ENCODE assay signal across 1 cellular context in the genomic region with DNA sequence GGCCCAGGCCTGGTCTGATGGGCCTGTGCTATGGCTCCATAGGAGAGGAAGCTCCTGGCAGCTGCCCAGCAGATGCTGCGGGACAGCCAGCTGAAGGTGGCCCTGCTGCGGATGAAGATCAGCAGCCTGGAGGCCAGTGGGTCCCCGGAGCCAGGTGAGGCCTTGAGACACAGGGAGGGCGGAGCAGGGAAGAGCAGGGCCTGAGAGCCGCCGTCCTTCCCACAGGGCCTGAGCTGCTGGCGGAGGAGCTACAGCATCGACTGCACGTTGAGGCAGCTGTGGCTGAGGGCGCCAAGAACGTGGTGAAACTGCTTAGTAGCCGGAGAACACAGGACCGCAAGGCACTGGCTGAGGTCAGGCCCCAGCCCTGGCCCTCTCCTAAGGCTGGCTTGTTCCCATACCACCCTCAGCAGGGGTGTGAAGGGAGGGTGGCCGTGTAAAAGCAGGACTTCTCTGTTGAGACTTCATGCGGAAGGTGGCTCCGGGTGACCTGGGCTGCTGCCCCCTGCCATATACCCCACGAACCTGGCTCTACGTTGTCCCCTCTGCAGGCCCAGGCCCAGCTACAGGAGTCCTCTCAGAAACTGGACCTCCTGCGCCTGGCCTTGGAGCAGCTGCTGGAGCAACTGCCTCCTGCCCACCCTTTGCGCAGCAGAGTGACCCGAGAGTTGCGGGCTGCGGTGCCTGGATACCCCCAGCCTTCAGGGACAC.
TF ChIP-seq lines count a peak whose summit lies in the region.

No MANE protein-coding gene starts in this region.

TF ChIP-seq in H1, 55 proteins besides CTCF, POLR2A, EP300 and RAD21:
- TF ChIP-seq YY1 (IDR thresholded peaks at IDR 0.05; ENCODE audit: low read depth, low read length): no peak
- TF ChIP-seq RNF2 (IDR thresholded peaks at IDR 0.05; ENCODE audit: borderline replicate concordance, low read depth, low read length, missing control alignments, poor library complexity, severe bottlenecking): no peak
- TF ChIP-seq JUN (IDR thresholded peaks at IDR 0.05; ENCODE audit: low read depth, low read length): no peak
- no peak for TF ChIP-seq TCF12 (IDR thresholded peaks at IDR 0.05; ENCODE audit: low read depth, low read length)
- TF ChIP-seq TAF7 (optimal IDR thresholded peaks at IDR 0.05; ENCODE audit: borderline replicate concordance, low read depth, low read length): no peak
- no peak for TF ChIP-seq FOSL1 (IDR thresholded peaks at IDR 0.05; ENCODE audit: insufficient read depth, low read depth, low read length)
- no peak for TF ChIP-seq SRF (IDR thresholded peaks at IDR 0.05; ENCODE audit: low read depth, low read length)
- TF ChIP-seq RXRA (IDR thresholded peaks at IDR 0.05; ENCODE audit: insufficient read depth, low read depth, low read length): no peak
- no peak for TF ChIP-seq CTBP2 (IDR thresholded peaks at IDR 0.05; ENCODE audit: borderline replicate concordance, insufficient read depth, insufficient read length, low read length)
